1 cellular context compared by ENCODE assay signal in the genomic region with DNA sequence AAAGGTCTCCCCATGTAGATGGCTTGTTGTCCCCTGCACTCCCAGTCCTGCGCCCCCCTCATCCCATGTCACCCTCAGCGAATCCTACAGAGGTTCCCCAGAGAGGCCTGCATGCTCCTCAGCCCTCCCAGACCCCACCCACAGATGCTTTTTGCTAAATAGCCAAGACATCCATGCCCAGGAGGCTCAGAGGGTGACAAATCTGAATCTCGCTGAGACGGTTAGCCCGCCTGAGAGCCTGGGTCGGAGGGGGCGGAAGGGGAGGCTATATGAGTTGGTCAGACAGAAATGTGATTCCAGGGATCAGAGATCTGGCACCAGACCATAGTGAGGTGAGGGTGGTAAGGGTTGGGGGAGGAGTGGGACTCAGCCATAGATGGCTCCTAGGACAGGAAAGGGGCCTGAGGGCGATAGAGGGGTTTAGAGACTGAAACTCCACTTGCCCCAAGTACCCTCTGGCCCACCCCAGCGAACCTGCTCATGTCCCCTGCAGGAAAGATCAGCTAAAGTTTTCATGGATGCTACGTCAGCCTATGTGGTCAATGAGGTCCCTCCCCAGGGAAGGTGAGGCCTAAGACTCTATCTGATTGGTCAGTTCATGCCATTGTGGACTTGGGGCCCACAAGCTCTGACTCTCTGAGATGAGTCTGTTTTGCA.
TF ChIP-seq lines count a peak whose summit lies in the region.

No MANE protein-coding gene starts in this region.

TF ChIP-seq in GM12878, 131 proteins besides CTCF, POLR2A, EP300 and RAD21:
- TF ChIP-seq NRF1 (conservative IDR thresholded peaks at IDR 0.05; ENCODE audit: low read depth, low read length): no peak
- no peak for TF ChIP-seq SMAD1 (IDR thresholded peaks at IDR 0.05; ENCODE audit: low read depth, partially characterized antibody)
